ENCODE assay signal across 31 cellular contexts in genomic region chr1:42675467-42675866, GRCh38.
"Had no signal": no experiment of that assay in that cellular context is flagged by ENCODE, and none has a peak within 500 bp of the region (broad histone marks: within the 10 kb centered on the region; RNA-seq: fewer than 3 reads in every experiment).

No MANE protein-coding gene starts in this region.

- DNase-seq: activated CD4-positive, alpha-beta memory T cell treated with anti-CD3 and anti-CD28 coated beads, Interleukin-2, amount 10 ng/mL, durations not matched to agents 7 days and 5 days; activated CD4-positive, alpha-beta T cell treated with anti-CD3 and anti-CD28 coated beads for 1 hour; activated CD4-positive, alpha-beta T cell treated with anti-CD3 and anti-CD28 coated beads for 48 hours; activated CD4-positive, CD25-positive, alpha-beta regulatory T cell; activated gamma-delta T cell; activated naive CD4-positive, alpha-beta T cell treated with Interleukin-2 at 50 U/mL for 16 hours; activated naive CD8-positive, alpha-beta T cell treated with anti-CD3 and anti-CD28 coated beads, Interleukin-2, amount 10 ng/mL, durations not matched to agents 7 days and 5 days; activated T-cell treated with anti-CD3 and anti-CD28 coated beads, Interleukin-2, amount 50 U/mL, for 24 hours; body of pancreas; central memory CD4-positive, alpha-beta T cell; IMR-90; MG63; NCI-H1048; NCI-H1436 treated with DMSO at 0.1 percent for 48 hours; NCI-H1694 treated with DMSO at 0.1 percent for 48 hours; NCI-H2029; NCI-H2171 treated with DMSO at 0.1 percent for 48 hours; NCI-H2227 treated with DMSO at 0.1 percent for 48 hours; NCI-H446; NCI-H524; NCI-H69; NCI-H82; SHP77; SJCRH30; T1000; WERI-Rb-1 had no signal

- H3K4me3 Mint-ChIP-seq: activated CD4-positive, alpha-beta memory T cell treated with anti-CD3 and anti-CD28 coated beads, Interleukin-2, amount 10 ng/mL, durations not matched to agents 7 days and 5 days; activated naive CD4-positive, alpha-beta T cell treated with anti-CD3 and anti-CD28 coated beads, Interleukin-2, amount 50 U/mL, for 24 hours; activated naive CD8-positive, alpha-beta T cell treated with anti-CD3 and anti-CD28 coated beads, Interleukin-2, amount 10 ng/mL, durations not matched to agents 7 days and 5 days; activated T-cell treated with anti-CD3 and anti-CD28 coated beads, Interleukin-2, amount 50 U/mL, for 24 hours had no signal

- H3K4me3 ChIP-seq: body of pancreas, K562, MG63, SJCRH30, SK-N-MC had no signal

- H3K27me3 ChIP-seq: body of pancreas, MG63, SJCRH30 had no signal

- H3K9me3 ChIP-seq: body of pancreas, MG63, SJCRH30 had no signal

- H3K4me1 ChIP-seq: SJCRH30 had no signal

- H3K27ac Mint-ChIP-seq: activated CD4-positive, alpha-beta memory T cell treated with anti-CD3 and anti-CD28 coated beads, Interleukin-2, amount 10 ng/mL, durations not matched to agents 7 days and 5 days; activated naive CD8-positive, alpha-beta T cell treated with anti-CD3 and anti-CD28 coated beads, Interleukin-2, amount 10 ng/mL, durations not matched to agents 7 days and 5 days; activated T-cell treated with anti-CD3 and anti-CD28 coated beads, Interleukin-2, amount 50 U/mL, for 24 hours; activated T-helper 2 cell treated with anti-CD3 and anti-CD28 coated beads, Interferon-gamma antibody, Interleukin-2, Interleukin-4, amounts not matched to agents 10 μg/mL and 5 μg/mL and 100 μg/mL, durations not matched to agents 14 hours and 24 hours and 36 hours had no signal

- H3K27me3 Mint-ChIP-seq: activated CD4-positive, alpha-beta memory T cell treated with anti-CD3 and anti-CD28 coated beads, Interleukin-2, amount 10 ng/mL, durations not matched to agents 7 days and 5 days; activated naive CD4-positive, alpha-beta T cell treated with anti-CD3 and anti-CD28 coated beads, Interleukin-2, amount 50 U/mL, for 24 hours; activated naive CD8-positive, alpha-beta T cell treated with anti-CD3 and anti-CD28 coated beads, Interleukin-2, amount 10 ng/mL, durations not matched to agents 7 days and 5 days; activated T-cell treated with anti-CD3 and anti-CD28 coated beads, Interleukin-2, amount 50 U/mL, for 24 hours had no signal

- H3K27ac ChIP-seq: body of pancreas, SJCRH30, SK-N-MC, WERI-Rb-1 had no signal

- H3K9me3 Mint-ChIP-seq: activated CD4-positive, alpha-beta memory T cell treated with anti-CD3 and anti-CD28 coated beads, Interleukin-2, amount 10 ng/mL, durations not matched to agents 7 days and 5 days; activated naive CD4-positive, alpha-beta T cell treated with anti-CD3 and anti-CD28 coated beads, Interleukin-2, amount 50 U/mL, for 24 hours; activated naive CD8-positive, alpha-beta T cell treated with anti-CD3 and anti-CD28 coated beads, Interleukin-2, amount 10 ng/mL, durations not matched to agents 7 days and 5 days; activated T-cell treated with anti-CD3 and anti-CD28 coated beads, Interleukin-2, amount 50 U/mL, for 24 hours; activated T-helper 2 cell treated with anti-CD3 and anti-CD28 coated beads, Interferon-gamma antibody, Interleukin-2, Interleukin-4, amounts not matched to agents 10 μg/mL and 5 μg/mL and 100 μg/mL, durations not matched to agents 14 hours and 24 hours and 36 hours had no signal

- ATAC-seq: body of pancreas, K562, Panc1 had no signal
